Comparison of ENCODE assay signal across 30 cellular contexts in the genomic region with DNA sequence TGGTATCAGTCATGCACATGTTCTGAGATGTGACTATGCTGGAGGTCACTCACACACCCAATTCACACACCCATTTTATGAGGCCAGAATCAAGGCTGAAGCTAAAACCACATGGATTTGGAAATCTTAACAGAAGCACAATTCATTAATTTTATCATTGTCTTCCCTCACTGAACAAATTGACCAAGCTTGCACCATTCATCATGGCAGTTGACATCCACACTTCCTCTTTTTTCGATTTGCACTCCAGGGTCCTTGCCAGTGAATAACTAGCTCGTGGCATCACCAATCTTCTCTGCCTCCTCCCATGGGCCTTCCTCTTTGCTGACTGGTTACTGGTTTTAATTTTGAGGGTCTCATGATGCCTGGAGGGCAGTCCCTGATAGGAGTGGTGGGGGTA.
"Had no signal": no experiment of that assay in that cellular context is flagged by ENCODE, and none has a peak within 500 bp of the region (broad histone marks: within the 10 kb centered on the region; RNA-seq: fewer than 3 reads in every experiment).

No MANE protein-coding gene starts in this region.

- H3K9me3 Mint-ChIP-seq: immature natural killer cell; stimulated activated naive CD8-positive, alpha-beta T cell treated with anti-CD3 and anti-CD28 coated beads, Interleukin-15, amount 100 ng/mL, for 72 hours had no signal

- H3K27me3 ChIP-seq: colonic mucosa, ovary, right lobe of liver, uterus had no signal

- H3K27me3 Mint-ChIP-seq: dendritic cell treated with granulocyte-macrophage colony-stimulating factor and Interleukin-4, amounts not matched to agents 40 ng/mL and 50 ng/mL, for 4 days had no signal

- H3K27ac Mint-ChIP-seq: dendritic cell treated with granulocyte-macrophage colony-stimulating factor and Interleukin-4, amounts not matched to agents 40 ng/mL and 50 ng/mL, for 4 days; immature natural killer cell; memory B cell; natural killer cell; stimulated activated naive CD8-positive, alpha-beta T cell treated with anti-CD3 and anti-CD28 coated beads, Interleukin-15, amount 100 ng/mL, for 72 hours had no signal

- H3K36me3 Mint-ChIP-seq: immature natural killer cell, memory B cell, natural killer cell had no signal

- ATAC-seq: heart right ventricle; left ventricle myocardium superior; lower lobe of right lung; natural killer cell; right lobe of liver; stimulated activated naive CD8-positive, alpha-beta T cell treated with anti-CD3 and anti-CD28 coated beads, Interleukin-15, amount 100 ng/mL, for 72 hours; upper lobe of right lung had no signal

- DNase-seq: colonic mucosa; effector memory CD4-positive, alpha-beta T cell; foreskin melanocyte; glutamatergic neuron; heart right ventricle; hypothalamus; immature natural killer cell; islet precursor cell; kidney glomerular epithelial cell; left ventricle myocardium superior; lower lobe of right lung; natural killer cell; occipital lobe; ovary; posterior cingulate gyrus; right lobe of liver; small intestine; stimulated activated CD4-positive, alpha-beta T cell treated with anti-CD3 and anti-CD28 coated beads, Interleukin-15, amount 100 ng/mL, for 24 hours; stimulated activated CD4-positive, alpha-beta T cell treated with anti-CD3 and anti-CD28 coated beads, Interleukin-4, amount 100 ng/mL, for 1 hour; stimulated activated CD8-positive, alpha-beta memory T cell treated with anti-CD3 and anti-CD28 coated beads, Interleukin-4, amount 100 ng/mL, for 48 hours; stimulated activated naive CD4-positive, alpha-beta T cell; stimulated activated naive CD8-positive, alpha-beta T cell treated with anti-CD3 and anti-CD28 coated beads, Interleukin-15, amount 100 ng/mL, for 72 hours; transverse colon; upper lobe of right lung; uterus had no signal

- H3K4me3 Mint-ChIP-seq: dendritic cell treated with granulocyte-macrophage colony-stimulating factor and Interleukin-4, amounts not matched to agents 40 ng/mL and 50 ng/mL, for 4 days; immature natural killer cell; memory B cell; natural killer cell; stimulated activated naive CD8-positive, alpha-beta T cell treated with anti-CD3 and anti-CD28 coated beads, Interleukin-15, amount 100 ng/mL, for 72 hours had no signal

- H3K36me3 ChIP-seq: colonic mucosa, esophagus muscularis mucosa, heart right ventricle, lower lobe of right lung, ovary, right lobe of liver, suprapubic skin, transverse colon, upper lobe of right lung, uterus had no signal

- FAIRE-seq: endothelial cell of umbilical vein, small intestine had no signal

- H3K9me3 ChIP-seq: colonic mucosa, esophagus muscularis mucosa, heart right ventricle, lower lobe of right lung, ovary, right lobe of liver, suprapubic skin, transverse colon, upper lobe of right lung, uterus had no signal

- H3K27ac ChIP-seq: colonic mucosa, esophagus muscularis mucosa, heart right ventricle, lower lobe of right lung, ovary, right lobe of liver, suprapubic skin, transverse colon, upper lobe of right lung, uterus had no signal

- H3K4me1 ChIP-seq: colonic mucosa, esophagus muscularis mucosa, heart right ventricle, lower lobe of right lung, right lobe of liver, suprapubic skin, transverse colon, upper lobe of right lung, uterus had no signal

- H3K4me1 Mint-ChIP-seq: immature natural killer cell; memory B cell; natural killer cell; stimulated activated naive CD8-positive, alpha-beta T cell treated with anti-CD3 and anti-CD28 coated beads, Interleukin-15, amount 100 ng/mL, for 72 hours had no signal

- H3K4me3 ChIP-seq: colonic mucosa, esophagus muscularis mucosa, heart right ventricle, lower lobe of right lung, ovary, right lobe of liver, suprapubic skin, transverse colon, upper lobe of right lung, uterus had no signal
